ENCODE assay signal across 8 cellular contexts in genomic region chr6:142146828-142147662, GRCh38. TPM values are rescaled to one million over a fixed set of nuclear protein-coding genes. Genes with fewer than 3 reads are reported as not detected.
A peak's percentile ranks its signal among the peaks of the same experiment; 100 is the strongest.
DNase-seq lines count a peak whose midpoint lies in the region; FAIRE-seq and TF ChIP-seq lines count a peak whose summit lies in the region.

TSS of gene NMBR (minus strand) at chr6:142147122. CDS start at chr6:142088658, 58,464 bp downstream.
A gene with protein sequence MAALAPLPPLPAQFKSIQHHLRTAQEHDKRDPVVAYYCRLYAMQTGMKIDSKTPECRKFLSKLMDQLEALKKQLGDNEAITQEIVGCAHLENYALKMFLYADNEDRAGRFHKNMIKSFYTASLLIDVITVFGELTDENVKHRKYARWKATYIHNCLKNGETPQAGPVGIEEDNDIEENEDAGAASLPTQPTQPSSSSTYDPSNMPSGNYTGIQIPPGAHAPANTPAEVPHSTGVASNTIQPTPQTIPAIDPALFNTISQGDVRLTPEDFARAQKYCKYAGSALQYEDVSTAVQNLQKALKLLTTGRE (plus strand): TSS chr6:142147263. CDS start chr6:142147288, 25 bp downstream.

- H3K4me1 ChIP-seq in Loucy (ENCODE audit: insufficient read depth, low read length, poor library complexity, severe bottlenecking) (peaks cover 38% of the 10 kb centered on the region), stomach smooth muscle (ENCODE audit: control insufficient read depth, insufficient read depth, low read length) (peaks cover 4% of the 10 kb centered on the region)

- TF ChIP-seq POLR2A in Raji (IDR thresholded peaks at IDR 0.05; ENCODE audit: insufficient read depth, low read depth, low read length), result peak; percentile 94

- peak within 1 kb of the TSS; percentile 92 for H3K4me2 ChIP-seq in Loucy (ENCODE audit: low read depth, low read length, poor library complexity, severe bottlenecking)

- peaks cover 2% of the 10 kb centered on the region for H3K36me3 Mint-ChIP-seq in neural crest cell (ENCODE audit: low read depth)

- peaks cover 49% of the 10 kb centered on the region for H3K79me2 ChIP-seq in Loucy (ENCODE audit: insufficient read depth, low read length)

- peak within 1 kb of the TSS; percentile 4 for H3K27ac Mint-ChIP-seq in neural crest cell (ENCODE audit: unreplicated experiment)

- H3K36me3 ChIP-seq in H7 (replicated peaks; ENCODE audit: control insufficient read depth, insufficient read depth, low read length) (no peaks in the 10 kb centered on the region), Loucy (ENCODE audit: insufficient read depth, low read length) (no peaks in the 10 kb centered on the region), stomach smooth muscle (ENCODE audit: control insufficient read depth in 2 of 2, insufficient read depth in 2 of 2, low read length in 2 of 2) (no peaks in the 10 kb centered on the region)

- no peaks in the 10 kb centered on the region for H3K9me3 ChIP-seq in Loucy (ENCODE audit: insufficient read depth, low read depth, low read length)
- no peaks in the 10 kb centered on the region for H3K9me3 ChIP-seq in stomach smooth muscle (ENCODE audit: control insufficient read depth in 2 of 2, low read length in 2 of 2)

- peaks cover 43% of the 10 kb centered on the region for H3K4me1 Mint-ChIP-seq in neural crest cell

- peak; percentile 70 for DNase-seq in H7
- DNase-seq in activated gamma-delta T cell (lab: John Stamatoyannopoulos, UW), result peak; percentile 84
- DNase-seq in fibroblast of villous mesenchyme (ENCODE audit: low read depth), result peak; percentile 100
- peak; percentile 89 for DNase-seq in neural crest cell (ENCODE audit: low read depth, low spot score)

- no peaks in the 10 kb centered on the region for H3K9me3 Mint-ChIP-seq in neural crest cell

- peak within 1 kb of the TSS; percentile 91 for H2AFZ ChIP-seq in Loucy (ENCODE audit: low read length)

- H3K9ac ChIP-seq in Loucy (ENCODE audit: low read depth, low read length, poor library complexity, severe bottlenecking), result peak within 1 kb of the TSS; percentile 85
- peak within 1 kb of the TSS; percentile 84 to 86 for H3K9ac ChIP-seq in stomach smooth muscle (ENCODE audit: low read length in 2 of 2)

- no peaks in the 10 kb centered on the region for H3K27me3 ChIP-seq in H7 (ENCODE audit: control insufficient read depth, insufficient read depth, low read length)
- H3K27me3 ChIP-seq in Loucy (ENCODE audit: insufficient read depth, low read length, poor library complexity, severe bottlenecking), result peaks cover 13% of the 10 kb centered on the region
- H3K27me3 ChIP-seq in stomach smooth muscle (ENCODE audit: control insufficient read depth in 1 of 2, insufficient read depth in 2 of 2, low read length in 2 of 2), result no peaks in the 10 kb centered on the region

- H3F3A ChIP-seq in Loucy (ENCODE audit: low read depth), result no peaks in the 10 kb centered on the region

- peak within 1 kb of the TSS; percentile 91 for H3K4me3 Mint-ChIP-seq in neural crest cell

- H4K20me1 ChIP-seq in Loucy (ENCODE audit: insufficient read depth, low read length, poor library complexity, severe bottlenecking), result peaks cover 42% of the 10 kb centered on the region

- peak within 1 kb of the TSS; percentile 50 for H3K27ac ChIP-seq in stomach smooth muscle (ENCODE audit: low read length)

- H3K4me3 ChIP-seq in H7 (ENCODE audit: insufficient read depth, low read depth, low read length) (peak within 1 kb of the TSS; percentile 80), Loucy (ENCODE audit: low read length, poor library complexity, severe bottlenecking) (peak within 1 kb of the TSS; percentile 87), fibroblast of villous mesenchyme (ENCODE audit: low read depth, low read length) (peak within 1 kb of the TSS; percentile 74), stomach smooth muscle (ENCODE audit: low read length in 2 of 2) (peak within 1 kb of the TSS; percentile 88 to 94)

- FAIRE-seq in G401.6 (lab: Jason Lieb, UNC), result peak; percentile 99

- TF ChIP-seq CTCF in Loucy (conservative IDR thresholded peaks at IDR 0.05; ENCODE audit: low read length), result peak; percentile 96
- peak; percentile 83 for TF ChIP-seq CTCF in fibroblast of villous mesenchyme (IDR thresholded peaks at IDR 0.05; ENCODE audit: insufficient read depth, low read depth, low read length)
- peak; percentile 93 for TF ChIP-seq CTCF in neural crest cell (conservative IDR thresholded peaks at IDR 0.05)

- H3K9me2 ChIP-seq in Loucy (replicated peaks; ENCODE audit: low read depth, low read length), result no peaks in the 10 kb centered on the region

- no peaks in the 10 kb centered on the region for H3K27me3 Mint-ChIP-seq in neural crest cell (ENCODE audit: low read depth)

RNA-seq across cellular contexts. Expression of gene NMBR, which starts in this region (rescaled TPM):
- total RNA-seq in H7 (2014; rRNA removed; shearing (Covaris generic)), result not detected in 2 replicates
- not detected in 2 replicates for total RNA-seq in fibroblast of villous mesenchyme
- total RNA-seq in neural crest cell, result 0.35 TPM in 1 of 2 replicates, not detected in the other

RNA-seq across cellular contexts. Expression of the second gene that starts in this region (rescaled TPM):
- 58.1 and 81.1 TPM in 2 replicates for total RNA-seq in H7 (2014; rRNA removed; shearing (Covaris generic))
- total RNA-seq in fibroblast of villous mesenchyme, result 55.4 and 89.8 TPM in 2 replicates
- total RNA-seq in neural crest cell, result 48.1 and 49.5 TPM in 2 replicates

Comparison
In these comparisons a context has a peak if more than half of its experiments do, and no peak if none do; other contexts are left out.
1. Peak in every context shown above with its lines: DNase-seq, H3K4me3 ChIP-seq and H3K27ac ChIP-seq.